Comparison of ENCODE assay signal across 20 cellular contexts in genomic region chr13:99661791-99662190, GRCh38. TPM values are rescaled to one million over a fixed set of nuclear protein-coding genes. Genes with fewer than 3 reads are reported as not detected.
A peak's percentile ranks its signal among the peaks of the same experiment; 100 is the strongest.
DNase-seq lines count a peak whose midpoint lies in the region; ATAC-seq and TF ChIP-seq lines count a peak whose summit lies in the region.
"Had no signal": no experiment of that assay in that cellular context is flagged by ENCODE, and none has a peak within 500 bp of the region (broad histone marks: within the 10 kb centered on the region; RNA-seq: fewer than 3 reads in every experiment).

No MANE protein-coding gene starts in this region.

- H3F3A ChIP-seq in GM23338 (replicated peaks; ENCODE audit: low read depth) (no peaks in the 10 kb centered on the region), GM23248 (ENCODE audit: insufficient read depth) (no peaks in the 10 kb centered on the region)

- H3K4me1 ChIP-seq in GM23338 (ENCODE audit: insufficient read depth) (peaks cover 55% of the 10 kb centered on the region), GM23248 (ENCODE audit: insufficient read depth) (no peaks in the 10 kb centered on the region; the same call in 1 of the 2 replicates)

- H3K4me1 Mint-ChIP-seq in GM23338 (peaks cover 67% of the 10 kb centered on the region), brain (peaks cover 50% of the 10 kb centered on the region), nephron progenitor cell (peaks cover 92% of the 10 kb centered on the region)

- no peak for TF ChIP-seq CTCF in GM23338 (conservative IDR thresholded peaks at IDR 0.05; ENCODE audit: low read depth in 2 of 2)
- no peak for TF ChIP-seq CTCF in brain (conservative IDR thresholded peaks at IDR 0.05)
- no peak for TF ChIP-seq CTCF in nephron progenitor cell (IDR thresholded peaks at IDR 0.05)

- peak overlapping the region; percentile 43 for H3K4me3 Mint-ChIP-seq in GM23338
- peak overlapping the region in 4 of 5 experiments; percentile 13 to 59 (median 42) for H3K4me3 Mint-ChIP-seq in brain
- peak overlapping the region; percentile 54 for H3K4me3 Mint-ChIP-seq in nephron progenitor cell
- H3K4me3 Mint-ChIP-seq: CD8-positive, alpha-beta memory T cell; central memory CD8-positive, alpha-beta T cell; effector memory CD8-positive, alpha-beta T cell; T-helper 1 cell treated with Interleukin-12 subunit alpha and Interleukin-12 subunit beta and Interleukin-4 antibody, amounts not matched to agents 30 μg/mL and 1 μg/mL, for 36 hours had no signal

- H3K27ac ChIP-seq in GM23338 (ENCODE audit: low read depth) (peak overlapping the region; percentile 78), GM23248 (no peak overlapping the region)
- H3K27ac ChIP-seq: right atrium auricular region, VCaP had no signal

- H3K36me3 Mint-ChIP-seq in GM23338 (ENCODE audit: low read depth) (no peaks in the 10 kb centered on the region), brain (no peaks in the 10 kb centered on the region), nephron progenitor cell (ENCODE audit: low read depth) (no peaks in the 10 kb centered on the region)

- H3K9me2 ChIP-seq in GM23338 (ENCODE audit: insufficient read depth) (no peaks in the 10 kb centered on the region), GM23248 (ENCODE audit: insufficient read depth) (no peaks in the 10 kb centered on the region)

- H3K27me3 ChIP-seq in GM23338 (ENCODE audit: insufficient read depth): no peaks in the 10 kb centered on the region
- 0 out of 2 replicates have a peak, but pooled peaks cover 3% of the 10 kb centered on the region for H3K27me3 ChIP-seq in GM23248 (replicated peaks; ENCODE audit: insufficient read depth)
- H3K27me3 ChIP-seq: right atrium auricular region had no signal

- no peaks in the 10 kb centered on the region for H3K79me2 ChIP-seq in GM23338 (replicated peaks; ENCODE audit: insufficient read depth)
- no peaks in the 10 kb centered on the region for H3K79me2 ChIP-seq in GM23248 (ENCODE audit: insufficient read depth)

- ATAC-seq in GM23338: peak; percentile 50
- ATAC-seq: effector memory CD8-positive, alpha-beta T cell had no signal

- 90 to 94% methylated on average over 3 of the region's 3 CpGs for WGBS in GM23248 (ENCODE audit: low coverage in 1 of 2, low lambda C conversion rate in 2 of 2, missing lambda C conversion rate in 2 of 2), 2 experiments

- H3K36me3 ChIP-seq in GM23338 (ENCODE audit: insufficient read depth) (no peaks in the 10 kb centered on the region), GM23248 (ENCODE audit: low read depth) (no peaks in the 10 kb centered on the region)
- H3K36me3 ChIP-seq: right atrium auricular region had no signal

- H3K9me3 Mint-ChIP-seq in GM23338: no peaks in the 10 kb centered on the region
- no peaks in the 10 kb centered on the region for H3K9me3 Mint-ChIP-seq in brain
- no peaks in the 10 kb centered on the region for H3K9me3 Mint-ChIP-seq in nephron progenitor cell
- H3K9me3 Mint-ChIP-seq: CD8-positive, alpha-beta memory T cell; central memory CD8-positive, alpha-beta T cell; effector memory CD8-positive, alpha-beta T cell; T-helper 1 cell treated with Interleukin-12 subunit alpha and Interleukin-12 subunit beta and Interleukin-4 antibody, amounts not matched to agents 30 μg/mL and 1 μg/mL, for 36 hours had no signal

- peak overlapping the region; percentile 23 for H3K4me2 ChIP-seq in GM23338
- no peak overlapping the region for H3K4me2 ChIP-seq in GM23248 (ENCODE audit: unreplicated experiment)

- DNase-seq in GM23338 (ENCODE audit: low spot score): peak; percentile 93
- peak; percentile 17 for DNase-seq in NCI-H146 treated with DMSO at 0.1 percent for 48 hours (lab: John Stamatoyannopoulos, UW; ENCODE audit: unreplicated experiment)
- DNase-seq in nephron progenitor cell: peak; percentile 25
- DNase-seq in NCI-H2196 (lab: John Stamatoyannopoulos, UW; ENCODE audit: unreplicated experiment): no peak
- no peak for DNase-seq in GM23248
- no peak for DNase-seq in activated T-cell treated with anti-CD3 and anti-CD28 coated beads, Interleukin-2, amount 50 U/mL, for 1 hour
- DNase-seq: activated CD4-positive, alpha-beta T cell treated with anti-CD3 and anti-CD28 coated beads, Interleukin-2, amount 50 U/mL, for 48 hours; activated naive CD4-positive, alpha-beta T cell treated with Interleukin-2 at 50 U/mL for 16 hours; activated T-cell treated with anti-CD3 and anti-CD28 coated beads for 4 hours; anterior cingulate cortex; CD8-positive, alpha-beta memory T cell; effector memory CD8-positive, alpha-beta T cell; NCI-H1105; NCI-H345; SIG-M5 had no signal

- H3K9me3 ChIP-seq in GM23248 (ENCODE audit: low read depth): no peaks in the 10 kb centered on the region
- H3K9me3 ChIP-seq: right atrium auricular region had no signal

- no peak overlapping the region for H3K9ac ChIP-seq in GM23248

- H4K20me1 ChIP-seq in GM23338 (replicated peaks; ENCODE audit: insufficient read depth): no peaks in the 10 kb centered on the region
- H4K20me1 ChIP-seq in GM23248 (ENCODE audit: insufficient read depth): no peaks in the 10 kb centered on the region

- H3K27me3 Mint-ChIP-seq in GM23338 (ENCODE audit: insufficient read depth, low read depth, poor library complexity) (peaks cover 6% of the 10 kb centered on the region), brain (peaks cover 15% of the 10 kb centered on the region), nephron progenitor cell (ENCODE audit: low read depth, poor library complexity) (no peaks in the 10 kb centered on the region)
- H3K27me3 Mint-ChIP-seq: CD8-positive, alpha-beta memory T cell; central memory CD8-positive, alpha-beta T cell; effector memory CD8-positive, alpha-beta T cell had no signal

- in situ Hi-C loops in GM23248 (cut with MboI): no loop called here

- H3K4me3 ChIP-seq in GM23338 (no peak overlapping the region), GM23248 (no peak overlapping the region)
- H3K4me3 ChIP-seq: right atrium auricular region had no signal

- no peak overlapping the region for H2AFZ ChIP-seq in GM23338
- no peak overlapping the region for H2AFZ ChIP-seq in GM23248

- H3K27ac Mint-ChIP-seq in GM23338 (peak overlapping the region; percentile 92), brain (peak overlapping the region in 4 of 5 experiments; percentile 3 to 85 (median 78)), nephron progenitor cell (peak overlapping the region; percentile 14)
- H3K27ac Mint-ChIP-seq: T-helper 1 cell treated with Interleukin-12 subunit alpha and Interleukin-12 subunit beta and Interleukin-4 antibody, amounts not matched to agents 30 μg/mL and 1 μg/mL, for 36 hours had no signal

TF ChIP-seq in GM23338, 12 proteins besides CTCF, POLR2A, EP300 and RAD21 (continues in another document):
- no peak for TF ChIP-seq ZNF331 (CRISPR knock-in tag; IDR thresholded peaks at IDR 0.05; ENCODE audit: low read depth)
- TF ChIP-seq EZH2phosphoT487 (IDR thresholded peaks at IDR 0.05; ENCODE audit: unreplicated experiment): no peak
- TF ChIP-seq, protein P1, sequence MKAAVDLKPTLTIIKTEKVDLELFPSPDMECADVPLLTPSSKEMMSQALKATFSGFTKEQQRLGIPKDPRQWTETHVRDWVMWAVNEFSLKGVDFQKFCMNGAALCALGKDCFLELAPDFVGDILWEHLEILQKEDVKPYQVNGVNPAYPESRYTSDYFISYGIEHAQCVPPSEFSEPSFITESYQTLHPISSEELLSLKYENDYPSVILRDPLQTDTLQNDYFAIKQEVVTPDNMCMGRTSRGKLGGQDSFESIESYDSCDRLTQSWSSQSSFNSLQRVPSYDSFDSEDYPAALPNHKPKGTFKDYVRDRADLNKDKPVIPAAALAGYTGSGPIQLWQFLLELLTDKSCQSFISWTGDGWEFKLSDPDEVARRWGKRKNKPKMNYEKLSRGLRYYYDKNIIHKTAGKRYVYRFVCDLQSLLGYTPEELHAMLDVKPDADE (IDR thresholded peaks at IDR 0.05): no peak
- TF ChIP-seq JUNB (IDR thresholded peaks at IDR 0.05; ENCODE audit: unreplicated experiment): no peak

RNA-seq across cellular contexts. Expression of gene CLYBL, which starts 55.3 kb away (rescaled TPM):
- 9.7 and 10.8 TPM in 2 replicates for total RNA-seq in GM23338 (2014; rRNA removed; shearing (Covaris generic))
- polyA plus RNA-seq in GM23338 (2016; fragmentation: Nextera tagmentation; extraction: Ambion mirVana) (12.5 and 12.6 TPM in 2 replicates), brain (ENCODE audit: insufficient read depth, low read depth, low replicate concordance) (9.5 TPM), GM23248 (2016; fragmentation: Nextera tagmentation; extraction: Ambion mirVana) (1.6 and 1.7 TPM in 2 replicates)
- 0.38 and 0.86 TPM in 2 replicates for total RNA-seq in GM23248 (2014; rRNA removed; shearing (Covaris generic))

Comparison
In these comparisons a context has a peak if more than half of its experiments do, and no peak if none do; other contexts are left out.
1. DNase-seq: peak in GM23338 (single experiment), NCI-H146 treated with DMSO at 0.1 percent for 48 hours (single experiment) and nephron progenitor cell (single experiment); none in NCI-H2196 (single experiment), GM23248 (single experiment) and activated T-cell treated with anti-CD3 and anti-CD28 coated beads, Interleukin-2, amount 50 U/mL, for 1 hour (single experiment).
2. H3K27ac Mint-ChIP-seq: peak in every context shown above with its lines; median percentile 92 in GM23338; 78 in brain; 14 in nephron progenitor cell.
3. Peak in every context shown above with its lines, with median percentiles within 50 percentile points of each other: H3K4me3 Mint-ChIP-seq.